ENCODE assay signal across 8 cellular contexts in genomic region chr19:43562698-43563241, GRCh38. TPM values are rescaled to one million over a fixed set of nuclear protein-coding genes. Genes with fewer than 3 reads are reported as not detected.
DNase-seq lines count a peak whose midpoint lies in the region; ATAC-seq lines count a peak whose summit lies in the region.

No MANE protein-coding gene starts in this region.

- peaks cover 29% of the 10 kb centered on the region for H3K4me1 ChIP-seq in skeletal muscle satellite cell (ENCODE audit: control insufficient read depth, insufficient read depth, low read length)

- peaks cover 7% of the 10 kb centered on the region for H3K36me3 ChIP-seq in skeletal muscle satellite cell (ENCODE audit: insufficient read depth, low read length)

- DNase-seq in RPMI7951 (ENCODE audit: low read depth) (peak; percentile 99), globus pallidus (ENCODE audit: low spot score) (peak; percentile 56), NCI-H345 treated with DMSO at 0.1 percent for 48 hours (lab: John Stamatoyannopoulos, UW; ENCODE audit: unreplicated experiment) (no peak)
- DNase-seq in activated T-helper 9 cell treated with anti-CD3 and anti-CD28 coated beads, Interleukin-2, amount 50 U/mL, for 16 hours (ENCODE audit: low read depth) = peak; percentile 58

- H3K9me3 ChIP-seq in skeletal muscle satellite cell (replicated peaks; ENCODE audit: low read length) = no peaks in the 10 kb centered on the region

- peak; percentile 84 for ATAC-seq in GM18502 (IDR thresholded peaks at IDR 0.05; ENCODE audit: poor library complexity, unreplicated experiment)
- ATAC-seq in HG03354 (IDR thresholded peaks at IDR 0.05; ENCODE audit: poor library complexity, severe bottlenecking, unreplicated experiment) = peak; percentile 73
- ATAC-seq in HG02870 (IDR thresholded peaks at IDR 0.05; ENCODE audit: unreplicated experiment) = no peak

- peak overlapping the region; percentile 58 for H3K9ac ChIP-seq in skeletal muscle satellite cell (ENCODE audit: low read depth, low read length)

- H3K4me2 ChIP-seq in skeletal muscle satellite cell (ENCODE audit: low read length) = peak overlapping the region; percentile 51

- no peaks in the 10 kb centered on the region for H3K27me3 ChIP-seq in skeletal muscle satellite cell (ENCODE audit: control insufficient read depth, insufficient read depth, low read length)

- H3K4me3 ChIP-seq in skeletal muscle satellite cell (ENCODE audit: low read length) = peak overlapping the region; percentile 38

RNA-seq across cellular contexts. Expression of gene XRCC1, which starts 12.6 kb away (rescaled TPM):
- total RNA-seq in RPMI7951 (2014; rRNA removed; shearing (Covaris generic)) = 36.7 and 42.7 TPM in 2 replicates
- 14.6 and 17.5 TPM in 2 replicates for total RNA-seq in skeletal muscle satellite cell (2012; rRNA removed)

RNA-seq across cellular contexts. Expression of gene PINLYP, which starts 12.8 kb away (rescaled TPM):
- 2.8 and 3.8 TPM in 2 replicates for total RNA-seq in RPMI7951 (2014; rRNA removed; shearing (Covaris generic))
- 1.1 and 1.8 TPM in 2 replicates for total RNA-seq in skeletal muscle satellite cell (2012; rRNA removed)

RNA-seq across cellular contexts. Expression of gene ZNF575, which starts 29.8 kb away (rescaled TPM):
- total RNA-seq in RPMI7951 (2014; rRNA removed; shearing (Covaris generic)) = 0.20 TPM in 1 of 2 replicates, not detected in the other
- not detected in 2 replicates for total RNA-seq in skeletal muscle satellite cell (2012; rRNA removed)

RNA-seq across cellular contexts. Expression of gene IRGQ, which starts 33.2 kb away (rescaled TPM):
- total RNA-seq in RPMI7951 (2014; rRNA removed; shearing (Covaris generic)) = 11.9 and 16.4 TPM in 2 replicates
- total RNA-seq in skeletal muscle satellite cell (2012; rRNA removed) = 12.7 and 14.7 TPM in 2 replicates

RNA-seq across cellular contexts. Expression of gene ZNF576, which starts 33.6 kb away (rescaled TPM):
- 13.1 and 18.9 TPM in 2 replicates for total RNA-seq in RPMI7951 (2014; rRNA removed; shearing (Covaris generic))
- 8.9 and 15.3 TPM in 2 replicates for total RNA-seq in skeletal muscle satellite cell (2012; rRNA removed)
